Comparison of ENCODE assay signal across 3 cellular contexts in genomic region chr16:28208824-28209223, GRCh38.
TF ChIP-seq lines count a peak whose summit lies in the region.

No MANE protein-coding gene starts in this region.

TF ChIP-seq in SK-N-SH, 30 proteins besides CTCF, POLR2A, EP300 and RAD21:
- no peak for TF ChIP-seq YY1 (IDR thresholded peaks at IDR 0.05; ENCODE audit: low read depth)
- TF ChIP-seq ELF1 (IDR thresholded peaks at IDR 0.05): no peak

TF ChIP-seq in SK-N-SH treated with all-trans-retinoic acid at 6 μM for 48 hours, 23 proteins besides CTCF, POLR2A, EP300 and RAD21:
- TF ChIP-seq BACH2 (CRISPR knock-in tag; IDR thresholded peaks at IDR 0.05; ENCODE audit: borderline replicate concordance) (no peak), ZC3H10 (CRISPR knock-in tag; IDR thresholded peaks at IDR 0.05) (no peak), ZFP3 (CRISPR knock-in tag; IDR thresholded peaks at IDR 0.05) (no peak), POU6F1 (CRISPR knock-in tag; IDR thresholded peaks at IDR 0.05; ENCODE audit: borderline replicate concordance, low read depth) (no peak), SNAI2 (CRISPR knock-in tag; IDR thresholded peaks at IDR 0.05) (no peak), TCF4 (CRISPR knock-in tag; IDR thresholded peaks at IDR 0.05; ENCODE audit: borderline replicate concordance) (no peak), CSDC2 (CRISPR knock-in tag; IDR thresholded peaks at IDR 0.05) (no peak), GLIS3 (CRISPR knock-in tag; IDR thresholded peaks at IDR 0.05) (no peak), PATZ1 (CRISPR knock-in tag; IDR thresholded peaks at IDR 0.05; ENCODE audit: borderline replicate concordance) (no peak), ZNF8 (CRISPR knock-in tag; IDR thresholded peaks at IDR 0.05) (no peak), PPARA (CRISPR knock-in tag; IDR thresholded peaks at IDR 0.05; ENCODE audit: borderline replicate concordance) (no peak), ZFP30 (CRISPR knock-in tag; IDR thresholded peaks at IDR 0.05) (no peak), ARNTL (CRISPR knock-in tag; IDR thresholded peaks at IDR 0.05; ENCODE audit: borderline replicate concordance, low read depth) (no peak), RARB (CRISPR knock-in tag; IDR thresholded peaks at IDR 0.05) (no peak), CREB5 (CRISPR knock-in tag; IDR thresholded peaks at IDR 0.05; ENCODE audit: low read depth) (no peak), ZNF565 (CRISPR knock-in tag; conservative IDR thresholded peaks at IDR 0.05; ENCODE audit: low read depth) (no peak)

TF ChIP-seq in IMR-90, 13 proteins besides CTCF, POLR2A, EP300 and RAD21:
- TF ChIP-seq FOS (IDR thresholded peaks at IDR 0.05; ENCODE audit: low read depth, low read length) (no peak), MXI1 (IDR thresholded peaks at IDR 0.05; ENCODE audit: borderline replicate concordance, low read depth, low read length) (no peak), NFE2L2 (IDR thresholded peaks at IDR 0.05; ENCODE audit: low read depth, low read length) (no peak), BHLHE40 (IDR thresholded peaks at IDR 0.05; ENCODE audit: low read depth, low read length) (no peak)
